ENCODE assay signal across 1 cellular context in genomic region chr3:97910931-97911351, GRCh38.
TF ChIP-seq lines count a peak whose summit lies in the region.

No MANE protein-coding gene starts in this region.

TF ChIP-seq in K562, 482 proteins besides CTCF, POLR2A, EP300 and RAD21 (continued from another document):
- TF ChIP-seq ZNF511 (CRISPR knock-in tag; IDR thresholded peaks at IDR 0.05) (no peak), NFE2L1 (tag; IDR thresholded peaks at IDR 0.05; ENCODE audit: borderline replicate concordance, low read depth) (no peak), MBD2 (IDR thresholded peaks at IDR 0.05; ENCODE audit: borderline replicate concordance, low read depth) (0 out of 2 replicates have a peak, but pooled peaks have one; percentile 25), HIVEP1 (CRISPR knock-in tag; IDR thresholded peaks at IDR 0.05) (no peak), HMBOX1 (IDR thresholded peaks at IDR 0.05) (peak; percentile 26; the same call in 1 of the 2 replicates), SNIP1 (IDR thresholded peaks at IDR 0.05; ENCODE audit: low read depth) (no peak), NONO (IDR thresholded peaks at IDR 0.05; ENCODE audit: low read depth in 2 of 2, low read length in 1 of 2) (no peak)
